ENCODE assay signal across 9 cellular contexts in the genomic region with DNA sequence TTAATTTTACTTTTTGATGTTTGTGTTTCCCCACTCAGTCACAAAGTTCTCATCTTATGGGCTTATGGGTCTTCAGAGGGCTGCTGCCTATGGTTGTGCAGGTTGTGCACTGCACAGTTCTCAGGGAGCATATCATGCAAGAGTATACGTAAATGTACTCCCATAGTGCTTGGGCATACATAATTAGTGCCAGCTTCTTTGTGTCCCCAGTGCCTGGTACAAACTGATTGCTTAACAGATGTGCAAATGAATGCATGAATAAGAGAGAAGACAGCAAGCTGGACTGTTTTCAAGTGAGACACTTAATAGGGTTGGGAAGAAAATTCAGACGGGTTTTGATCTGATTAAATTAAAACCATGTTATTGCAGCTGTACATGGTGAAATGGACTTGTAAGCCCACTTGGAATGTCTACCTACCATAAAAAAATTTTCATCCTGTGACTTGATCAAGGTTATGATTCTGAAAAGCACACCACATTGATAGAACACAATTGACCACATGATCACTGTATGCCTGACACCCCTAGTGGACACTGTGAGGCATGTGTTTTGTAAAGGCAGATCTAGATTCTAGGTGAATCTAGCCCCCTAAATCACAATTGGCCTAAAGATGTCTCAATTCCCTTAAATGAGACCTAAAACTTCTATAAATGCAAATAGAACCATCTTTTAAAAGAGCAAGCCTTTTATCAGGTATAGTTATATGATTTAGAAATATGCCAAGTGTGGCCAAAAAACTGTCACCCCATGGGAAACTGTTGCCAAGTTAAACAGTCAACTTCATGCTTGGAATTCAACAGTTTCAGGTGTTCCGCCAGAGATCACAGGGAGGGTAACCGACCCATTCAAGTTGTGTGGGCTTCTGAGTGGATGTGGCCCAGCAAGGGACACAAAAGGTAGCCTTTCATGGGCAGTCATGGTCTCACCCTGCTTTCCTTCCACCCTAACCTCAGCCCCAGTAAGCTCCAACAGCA. TPM values are rescaled to one million over a fixed set of nuclear protein-coding genes. Genes with fewer than 3 reads are reported as not detected.
DNase-seq lines count a peak whose midpoint lies in the region; ATAC-seq, FAIRE-seq and TF ChIP-seq lines count a peak whose summit lies in the region.
"Had no signal": no experiment of that assay in that cellular context is flagged by ENCODE, and none has a peak within 500 bp of the region (broad histone marks: within the 10 kb centered on the region; RNA-seq: fewer than 3 reads in every experiment).

No MANE protein-coding gene starts in this region.

- DNase-seq in A673 (ENCODE audit: low spot score) (no peak), GM19240 (ENCODE audit: insufficient read length, low spot score) (peak; percentile 24), kidney (no peak), GOT3 (lab: John Stamatoyannopoulos, UW) (no peak)
- no peak for DNase-seq in stimulated activated naive CD4-positive, alpha-beta T cell treated with Interleukin-2 at 50 U/mL for 16 hours (lab: John Stamatoyannopoulos, UW)
- no peak for DNase-seq in stimulated activated CD4-positive, alpha-beta T cell treated with anti-CD3 and anti-CD28 coated beads, Interleukin-2, amount 100 ng/mL, for 24 hours
- no peak for DNase-seq in activated CD4-positive, alpha-beta T cell treated with anti-CD3 and anti-CD28 coated beads for 48 hours

- H3K27ac ChIP-seq in A673 (ENCODE audit: low read depth, low read length, poor library complexity, severe bottlenecking) (no peak overlapping the region), kidney (ENCODE audit: low read depth in 2 of 2, low read length in 2 of 2) (no peak overlapping the region)

- no peaks in the 10 kb centered on the region for H3K27me3 ChIP-seq in A673 (replicated peaks; ENCODE audit: insufficient read depth, low read depth, low read length, poor library complexity)

- ATAC-seq in SK-N-SH treated with all-trans-retinoic acid at 6 μM for 48 hours, result peak; percentile 50; the same call in 2 of the 3 replicates

- H3K4me3 ChIP-seq in A673 (ENCODE audit: low read depth, low read length, poor library complexity, severe bottlenecking) (no peak overlapping the region), kidney (ENCODE audit: low read length in 2 of 2) (no peak overlapping the region)

- H3K4me1 ChIP-seq in A673 (ENCODE audit: insufficient read depth, low read length, poor library complexity, severe bottlenecking), result no peaks in the 10 kb centered on the region
- H3K4me1 ChIP-seq in kidney (ENCODE audit: control insufficient read depth in 1 of 2, insufficient read depth in 1 of 2, low read depth in 1 of 2, low read length in 2 of 2), result peaks cover 10 to 14% of the 10 kb centered on the region in 2 donors

- H3K9ac ChIP-seq in kidney (ENCODE audit: low read length in 2 of 2), result no peak overlapping the region

- CTCF ChIA-PET in A673 (lab: Charles Lee), result no interaction called here

- peak; percentile 60 for TF ChIP-seq CTCF in A673 (conservative IDR thresholded peaks at IDR 0.05; ENCODE audit: low read depth, low read length)
- peak; percentile 21 for TF ChIP-seq CTCF in kidney (IDR thresholded peaks at IDR 0.05; ENCODE audit: borderline replicate concordance, extremely low read depth, insufficient read depth)

- FAIRE-seq in kidney (lab: Jason Lieb, UNC), result no peak
- FAIRE-seq: G401.6 had no signal

- H3K36me3 ChIP-seq in A673 (ENCODE audit: insufficient read depth, low read length, poor library complexity, severe bottlenecking) (no peaks in the 10 kb centered on the region), kidney (ENCODE audit: control insufficient read depth in 1 of 2, insufficient read depth in 2 of 2, low read length in 2 of 2) (peaks cover 0 to 7% of the 10 kb centered on the region in 2 donors)

- H3K9me3 ChIP-seq in A673 (ENCODE audit: low read depth, low read length, poor library complexity, severe bottlenecking) (no peaks in the 10 kb centered on the region), kidney (ENCODE audit: control insufficient read depth in 1 of 2, low read length in 2 of 2) (no peaks in the 10 kb centered on the region)

- intact Hi-C loops in A673 (cut with micrococcal nuclease; ENCODE audit: unreplicated experiment) (loop anchor here (2.0 kb wide), 1 partner anchor 21 kb away; no protein-coding TSS in a partner anchor), kidney (cut with DNase I) (no loop called here)

- POLR2A ChIA-PET in A673 (lab: Charles Lee; ENCODE audit: low non-redundant PET), result no interaction called here

- BruUV-seq in A673 (replicated peaks; lab: Mats Ljungman, UMichigan), result no TSS peak

TF ChIP-seq in SK-N-SH treated with all-trans-retinoic acid at 6 μM for 48 hours, 23 proteins besides CTCF, POLR2A, EP300 and RAD21:
- TF ChIP-seq ZC3H10 (CRISPR knock-in tag; IDR thresholded peaks at IDR 0.05) (no peak), ZNF70 (CRISPR knock-in tag; IDR thresholded peaks at IDR 0.05) (peak; percentile 87)

RNA-seq across cellular contexts. Expression of a gene that starts 27.9 kb away (rescaled TPM):
- total RNA-seq in A673 (2021) (2.1 and 2.2 TPM in 2 replicates), kidney (3.5 TPM)
- 7.7 TPM for polyA plus RNA-seq in kidney (ENCODE audit: insufficient read depth, low read depth, low replicate concordance)
